In the genomic region with DNA sequence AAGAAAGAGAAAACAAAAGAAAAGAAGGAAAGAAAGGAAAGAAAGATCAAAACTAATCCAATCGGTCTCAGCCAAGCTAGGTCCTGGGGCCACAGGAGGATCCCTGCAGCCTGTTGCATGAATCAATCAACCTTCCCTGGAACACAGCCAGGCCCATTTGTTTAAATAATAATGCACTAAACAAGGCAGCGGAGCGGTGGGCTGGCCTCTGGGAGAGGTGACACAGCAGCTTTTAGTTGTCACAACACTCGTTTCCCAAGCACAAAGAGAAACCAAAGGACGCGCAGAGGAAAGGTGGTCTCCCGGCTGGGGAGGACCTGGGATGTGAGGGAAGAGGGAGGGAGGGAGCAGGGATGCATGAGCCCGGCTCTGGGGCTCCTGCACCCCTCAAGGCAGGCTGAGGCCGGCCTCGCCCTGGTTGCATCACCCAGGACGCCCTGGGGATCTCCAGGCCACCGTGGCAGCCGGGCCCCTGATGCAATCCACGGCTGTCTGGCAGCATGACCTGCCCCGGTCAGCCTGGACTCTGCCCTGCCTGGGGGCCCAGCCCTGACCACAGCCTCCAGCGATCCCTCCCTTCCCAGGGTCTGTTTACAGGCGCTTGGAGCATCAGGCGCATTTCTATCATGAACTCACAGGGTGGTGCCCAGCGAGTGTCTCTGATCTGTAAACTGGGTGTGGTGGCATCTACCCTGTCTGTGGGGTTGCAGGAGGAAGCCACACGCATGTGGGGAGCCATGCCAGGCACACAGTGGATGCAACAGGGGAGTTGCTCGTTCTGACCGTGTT, we compare ENCODE assay signal across 8 cellular contexts. TPM values are rescaled to one million over a fixed set of nuclear protein-coding genes. Genes with fewer than 3 reads are reported as not detected.
A peak's percentile ranks its signal among the peaks of the same experiment; 100 is the strongest.
DNase-seq lines count a peak whose midpoint lies in the region; ATAC-seq and TF ChIP-seq lines count a peak whose summit lies in the region.

No MANE protein-coding gene starts in this region.

- H2BK5ac ChIP-seq in IMR-90 (ENCODE audit: low read depth, low read length, poor library complexity, severe bottlenecking): peak overlapping the region; percentile 39
- H2BK5ac ChIP-seq in trophoblast cell (ENCODE audit: low read depth, low read length, poor library complexity): peak overlapping the region; percentile 65

- peaks cover 7% of the 10 kb centered on the region for H3K9me1 ChIP-seq in IMR-90 (ENCODE audit: insufficient read depth, low read length)

- dilution Hi-C loops in IMR-90 (cut with HindIII; ENCODE audit: low sequenced_read_pairs, unreplicated experiment): no loop called here

- H3K79me1 ChIP-seq in IMR-90 (ENCODE audit: low read depth in 1 of 2, low read length in 2 of 2) (no peaks in the 10 kb centered on the region), trophoblast cell (ENCODE audit: low read length) (peaks cover 26% of the 10 kb centered on the region)

- intact Hi-C loops in CD4-positive, alpha-beta memory T cell (cut with micrococcal nuclease): no loop called here
- intact Hi-C loops in IMR-90 (cut with micrococcal nuclease): no loop called here

- H3K9me3 Mint-ChIP-seq in CD4-positive, alpha-beta memory T cell: peaks cover 0 to 3% (median 0%) of the 10 kb centered on the region in 8 donors

- H3K36me3 Mint-ChIP-seq in CD4-positive, alpha-beta memory T cell: no peaks in the 10 kb centered on the region

- peak overlapping the region; percentile 98 for H2AK9ac ChIP-seq in IMR-90 (replicated peaks; ENCODE audit: low read depth, low read length, poor library complexity)

- H3K9me3 ChIP-seq in CD4-positive, alpha-beta memory T cell (ENCODE audit: control insufficient read depth in 1 of 2, low read length in 2 of 2): no peaks in the 10 kb centered on the region
- H3K9me3 ChIP-seq in IMR-90 (ENCODE audit: control insufficient read depth, insufficient read depth, low read length): no peaks in the 10 kb centered on the region
- H3K9me3 ChIP-seq in trophoblast cell (ENCODE audit: insufficient read depth, low read depth, low read length): no peaks in the 10 kb centered on the region

- peak overlapping the region; percentile 99 for H3K23ac ChIP-seq in IMR-90 (ENCODE audit: low read depth, low read length)
- no peak overlapping the region for H3K23ac ChIP-seq in trophoblast cell (ENCODE audit: low read length)

- H3K27ac Mint-ChIP-seq in CD4-positive, alpha-beta memory T cell: peak overlapping the region in 5 of 7 donors; percentile 65 to 86 (median 77)

- H3K56ac ChIP-seq in IMR-90 (ENCODE audit: extremely low read depth, insufficient read depth, low read length): peak overlapping the region; percentile 61; the same call in 1 of the 2 replicates

- no TSS peak for BruUV-seq in IMR-90 (replicated peaks; lab: Mats Ljungman, UMichigan)

- H4K8ac ChIP-seq in IMR-90 (ENCODE audit: low read depth in 2 of 2, low read length in 2 of 2) (peak overlapping the region; percentile 37 to 98; a peak in 3 of 4 replicates), trophoblast cell (ENCODE audit: low read depth, low read length) (peak overlapping the region; percentile 68)

- peaks cover 4 to 7% of the 10 kb centered on the region in 2 donors for H3K27me3 Mint-ChIP-seq in CD4-positive, alpha-beta memory T cell

- CTCF ChIA-PET in CD4-positive, alpha-beta memory T cell (lab: Charles Lee; ENCODE audit: partially characterized antibody): no interaction called here
- CTCF ChIA-PET in IMR-90 (lab: Yijun Ruan, JAX): interaction anchor here (0.6 kb wide), 1 partner anchor 778 kb away, joined by 3 read pairs; no protein-coding TSS in a partner anchor

- peak overlapping the region; percentile 100 for H2BK20ac ChIP-seq in IMR-90 (ENCODE audit: low read depth, low read length)

- ATAC-seq in IMR-90 (ENCODE audit: low read depth): peak; percentile 76
- no peak for ATAC-seq in HG02938 (IDR thresholded peaks at IDR 0.05; ENCODE audit: unreplicated experiment)

- DNase-seq in CD4-positive, alpha-beta memory T cell: peak in 3 of 5 donors; percentile 23 to 32 (median 31)
- DNase-seq in IMR-90: peak; percentile 57
- DNase-seq in SK-N-DZ (ENCODE audit: low spot score): peak; percentile 58
- DNase-seq in fibroblast of villous mesenchyme (ENCODE audit: low read depth): peak; percentile 96
- peak; percentile 96 for DNase-seq in trophoblast cell
- DNase-seq in activated CD4-positive, alpha-beta T cell treated with anti-CD3 and anti-CD28 coated beads for 4 hours: no peak
- DNase-seq in pons (ENCODE audit: low spot score): no peak

- H3K14ac ChIP-seq in IMR-90 (replicated peaks; ENCODE audit: low read depth, low read length): peak overlapping the region; percentile 99
- H3K14ac ChIP-seq in trophoblast cell (ENCODE audit: low read length): peak overlapping the region; percentile 28

- H3K18ac ChIP-seq in IMR-90 (ENCODE audit: low read depth, low read length): peak overlapping the region; percentile 48
- H3K18ac ChIP-seq in trophoblast cell (ENCODE audit: low read length): peak overlapping the region; percentile 56

- no peak overlapping the region for H3K4me3 ChIP-seq in CD4-positive, alpha-beta memory T cell (ENCODE audit: low read length in 2 of 2)
- H3K4me3 ChIP-seq in IMR-90 (ENCODE audit: insufficient read depth, low read depth, low read length) (peak overlapping the region; percentile 1; the same call in 1 of the 2 replicates), fibroblast of villous mesenchyme (ENCODE audit: low read depth, low read length) (peak overlapping the region; percentile 21), trophoblast cell (ENCODE audit: low read depth, low read length) (no peak overlapping the region)

- H2BK120ac ChIP-seq in IMR-90 (ENCODE audit: low read depth, low read length): peak overlapping the region; percentile 97
- H2BK120ac ChIP-seq in trophoblast cell (ENCODE audit: insufficient read depth, low read length, poor library complexity): peak overlapping the region; percentile 69

- no peak overlapping the region for H3K27ac ChIP-seq in CD4-positive, alpha-beta memory T cell (ENCODE audit: low read depth, low read length)
- H3K27ac ChIP-seq in IMR-90 (ENCODE audit: insufficient read depth, low read length): peak overlapping the region; percentile 52
- peak overlapping the region; percentile 88 for H3K27ac ChIP-seq in trophoblast cell (ENCODE audit: low read depth, low read length)

- H2BK15ac ChIP-seq in IMR-90 (ENCODE audit: low read depth, low read length): peak overlapping the region; percentile 86; the same call in 2 of the 3 replicates

- H2AFZ ChIP-seq in IMR-90 (replicated peaks; ENCODE audit: low read length, poor library complexity): peak overlapping the region; percentile 93
- peak overlapping the region; percentile 5 for H2AFZ ChIP-seq in trophoblast cell (ENCODE audit: insufficient read depth, low read length, poor library complexity)

- H4K5ac ChIP-seq in IMR-90 (ENCODE audit: low read depth, low read length): peak overlapping the region; percentile 77

- peaks cover 15% of the 10 kb centered on the region for H3K4me1 ChIP-seq in CD4-positive, alpha-beta memory T cell (ENCODE audit: insufficient read depth, low read length)
- H3K4me1 ChIP-seq in IMR-90 (ENCODE audit: control insufficient read depth, insufficient read depth, low read length): peaks cover 8% of the 10 kb centered on the region
- peaks cover 30 to 35% of the 10 kb centered on the region in 2 experiments for H3K4me1 ChIP-seq in trophoblast cell (ENCODE audit: control insufficient read depth in 1 of 2, insufficient read depth in 2 of 2, low read length in 2 of 2)

- no peaks in the 10 kb centered on the region for H4K20me1 ChIP-seq in IMR-90 (ENCODE audit: insufficient read depth, low read length)

- TF ChIP-seq POLR2A in IMR-90 (IDR thresholded peaks at IDR 0.05; ENCODE audit: low read depth, low read length): no peak

- peak overlapping the region; percentile 0 to 69 (median 44) for H3K4me3 Mint-ChIP-seq in CD4-positive, alpha-beta memory T cell

- H2AK5ac ChIP-seq in IMR-90 (ENCODE audit: low read depth, low read length) (peak overlapping the region; percentile 98), trophoblast cell (ENCODE audit: low read length) (peak overlapping the region; percentile 65)

- no peaks in the 10 kb centered on the region for H3K27me3 ChIP-seq in CD4-positive, alpha-beta memory T cell (ENCODE audit: insufficient read depth, low read length)
- H3K27me3 ChIP-seq in IMR-90 (ENCODE audit: control insufficient read depth, insufficient read depth, low read length): peaks cover 7% of the 10 kb centered on the region; the same call in 1 of the 2 replicates
- no peaks in the 10 kb centered on the region for H3K27me3 ChIP-seq in trophoblast cell (ENCODE audit: insufficient read depth, low read length)

- H3K4me1 Mint-ChIP-seq in CD4-positive, alpha-beta memory T cell: peaks cover 4 to 17% (median 12%) of the 10 kb centered on the region in 4 donors

- H4K12ac ChIP-seq in trophoblast cell (ENCODE audit: low read depth, low read length): peak overlapping the region; percentile 34

- TF ChIP-seq RAD21 in IMR-90 (IDR thresholded peaks at IDR 0.05; ENCODE audit: low read length): no peak

- H3K4ac ChIP-seq in IMR-90 (ENCODE audit: low read depth, low read length): peak overlapping the region; percentile 100
- H3K4ac ChIP-seq in trophoblast cell (ENCODE audit: low read depth, low read length): peak overlapping the region; percentile 26

- H3K79me2 ChIP-seq in trophoblast cell (ENCODE audit: control insufficient read depth, insufficient read depth, low read length, poor library complexity): peaks cover 2% of the 10 kb centered on the region

- H3K9ac ChIP-seq in IMR-90 (ENCODE audit: low read depth, low read length) (peak overlapping the region; percentile 28), trophoblast cell (ENCODE audit: low read length) (no peak overlapping the region)

- H3K4me2 ChIP-seq in IMR-90 (ENCODE audit: low read depth, low read length) (peak overlapping the region; percentile 64), trophoblast cell (ENCODE audit: low read length) (peak overlapping the region; percentile 42)

- H4K91ac ChIP-seq in IMR-90 (ENCODE audit: insufficient read depth, low read depth, low read length) (peak overlapping the region; percentile 98), trophoblast cell (ENCODE audit: low read depth, low read length) (peak overlapping the region; percentile 80)

- H3K36me3 ChIP-seq in CD4-positive, alpha-beta memory T cell (ENCODE audit: insufficient read depth, low read length): no peaks in the 10 kb centered on the region
- H3K36me3 ChIP-seq in IMR-90 (ENCODE audit: control insufficient read depth, insufficient read depth, low read length): no peaks in the 10 kb centered on the region
- no peaks in the 10 kb centered on the region for H3K36me3 ChIP-seq in trophoblast cell (ENCODE audit: control insufficient read depth in 1 of 2, insufficient read depth in 2 of 2, low read length in 2 of 2)

- TF ChIP-seq CTCF in IMR-90 (conservative IDR thresholded peaks at IDR 0.05; ENCODE audit: low read depth, low read length) (no peak), fibroblast of villous mesenchyme (IDR thresholded peaks at IDR 0.05; ENCODE audit: insufficient read depth, low read depth, low read length) (no peak)

- POLR2A ChIA-PET in CD4-positive, alpha-beta memory T cell (lab: Charles Lee; ENCODE audit: partially characterized antibody): no interaction called here
- POLR2A ChIA-PET in IMR-90 (lab: Charles Lee; ENCODE audit: unreplicated experiment): no interaction called here

- WGBS in IMR-90 (ENCODE audit: extremely low coverage in 2 of 2, insufficient read length in 1 of 2), 2 experiments: 66% methylated on average over 5 of the region's 22 CpGs; no CpG with 5 or more reads in 1 of the 2 experiments
- no CpG with 5 or more reads among the region's 22 CpGs for WGBS in trophoblast cell (ENCODE audit: extremely low coverage, insufficient coverage, insufficient read length)

- in situ Hi-C loops in IMR-90 (cut with MboI; ENCODE audit: low sequenced_read_pairs): no loop called here

- H2BK12ac ChIP-seq in trophoblast cell (ENCODE audit: low read length): peak overlapping the region; percentile 51

RNA-seq across cellular contexts. Expression of gene MMP17, which starts 32.5 kb away (rescaled TPM):
- total RNA-seq in CD4-positive, alpha-beta memory T cell: under 1 TPM; 0.32 to 0.94 TPM
- polyA plus RNA-seq in CD4-positive, alpha-beta memory T cell: not detected
- total RNA-seq in IMR-90 (2012; rRNA removed) (1.4 and 1.7 TPM in 2 replicates), fibroblast of villous mesenchyme (8.6 and 13.9 TPM in 2 replicates)
- 11.8 and 15.9 TPM in 2 replicates for polyA plus RNA-seq in IMR-90 (2012; rRNA removed)
- polyA plus RNA-seq in IMR-90 (2012; cell fraction: cytosol; rRNA removed): 11.7 and 17.3 TPM in 2 replicates
- polyA plus RNA-seq in IMR-90 (2012; cell fraction: nucleus; rRNA removed; ENCODE audit: low replicate concordance): 14.0 and 49.8 TPM in 2 replicates
- polyA plus RNA-seq in SK-N-DZ (2014; cell fraction: cytosol; rRNA removed): 58.1 and 70.5 TPM in 2 replicates
- 85.7 and 155 TPM in 2 replicates for polyA plus RNA-seq in SK-N-DZ (2014; cell fraction: nucleus; rRNA removed)
- polyA plus RNA-seq in trophoblast cell (2013): 12.7 and 12.8 TPM in 2 replicates

RNA-seq across cellular contexts. Expression of gene ULK1, which starts 33.8 kb away (rescaled TPM):
- 10 to 100 TPM; 45.8 to 55.7 TPM for total RNA-seq in CD4-positive, alpha-beta memory T cell
- 1 to 10 TPM in 1 of 2 donors, under 1 TPM in 1; 0.08 to 1.7 TPM for polyA plus RNA-seq in CD4-positive, alpha-beta memory T cell
- 1.8 and 1.9 TPM in 2 replicates for total RNA-seq in IMR-90 (2012; rRNA removed)
- polyA plus RNA-seq in IMR-90 (2012; rRNA removed): 19.2 and 20.0 TPM in 2 replicates
- polyA plus RNA-seq in IMR-90 (2012; cell fraction: cytosol; rRNA removed): 7.8 and 17.2 TPM in 2 replicates
- 80.3 and 166 TPM in 2 replicates for polyA plus RNA-seq in IMR-90 (2012; cell fraction: nucleus; rRNA removed; ENCODE audit: low replicate concordance)
- polyA plus RNA-seq in SK-N-DZ (2014; cell fraction: cytosol; rRNA removed): 20.1 and 22.6 TPM in 2 replicates
- 129 and 170 TPM in 2 replicates for polyA plus RNA-seq in SK-N-DZ (2014; cell fraction: nucleus; rRNA removed)
- 9.3 and 11.7 TPM in 2 replicates for total RNA-seq in fibroblast of villous mesenchyme
- 74.0 and 74.9 TPM in 2 replicates for polyA plus RNA-seq in trophoblast cell (2013)

Comparison
In these comparisons a context has a peak if more than half of its experiments do, and no peak if none do; other contexts are left out.
1. DNase-seq: peak in CD4-positive, alpha-beta memory T cell (3 of 5), IMR-90 (single experiment), SK-N-DZ (single experiment), fibroblast of villous mesenchyme (single experiment) and trophoblast cell (2 of 2); none in activated CD4-positive, alpha-beta T cell treated with anti-CD3 and anti-CD28 coated beads for 4 hours (0 of 2) and pons (single experiment).
2. H3K4me3 ChIP-seq: peak in IMR-90 (single experiment) and fibroblast of villous mesenchyme (single experiment); none in CD4-positive, alpha-beta memory T cell (0 of 2) and trophoblast cell (single experiment).